ENCODE assay signal across 23 cellular contexts in genomic region chr9:38281196-38281595, GRCh38.
"Had no signal": no experiment of that assay in that cellular context is flagged by ENCODE, and none has a peak within 500 bp of the region (broad histone marks: within the 10 kb centered on the region; RNA-seq: fewer than 3 reads in every experiment).

No MANE protein-coding gene starts in this region.

- ATAC-seq: activated CD4-positive, alpha-beta T cell treated with anti-CD3 and anti-CD28 coated beads for 36 hours; activated CD8-positive, alpha-beta T cell treated with anti-CD3 and anti-CD28 coated beads, Interleukin-2, amount 10 ng/mL, durations not matched to agents 7 days and 5 days; activated T-cell treated with anti-CD3 and anti-CD28 coated beads, Interleukin-2, amount 50 U/mL, for 4 hours; activated T-helper 17 cell treated with anti-CD3 and anti-CD28 coated beads, Interleukin-2, amount 50 U/mL, for 72 hours; effector memory CD8-positive, alpha-beta T cell had no signal

- H3K4me1 ChIP-seq: esophagus squamous epithelium, gastroesophageal sphincter had no signal

- H3K4me3 ChIP-seq: esophagus squamous epithelium, gastroesophageal sphincter had no signal

- H3K9me3 Mint-ChIP-seq: activated CD4-positive, alpha-beta memory T cell treated with anti-CD3 and anti-CD28 coated beads for 36 hours; activated CD4-positive, alpha-beta T cell treated with anti-CD3 and anti-CD28 coated beads, Interleukin-2, amount 10 ng/mL, durations not matched to agents 24 days and 14 days; activated T-cell treated with anti-CD3 and anti-CD28 coated beads, Interleukin-2, amount 50 U/mL, for 4 hours; activated T-helper 17 cell treated with anti-CD3 and anti-CD28 coated beads, Interleukin-2, amount 50 U/mL, for 72 hours; central memory CD8-positive, alpha-beta T cell; effector memory CD8-positive, alpha-beta T cell had no signal

- H3K27me3 ChIP-seq: gastroesophageal sphincter had no signal

- H3K9me3 ChIP-seq: esophagus squamous epithelium, gastroesophageal sphincter had no signal

- H3K27ac Mint-ChIP-seq: activated CD4-positive, alpha-beta memory T cell treated with anti-CD3 and anti-CD28 coated beads for 36 hours; activated CD4-positive, alpha-beta T cell treated with anti-CD3 and anti-CD28 coated beads for 36 hours; activated CD4-positive, alpha-beta T cell treated with anti-CD3 and anti-CD28 coated beads, Interleukin-2, amount 10 ng/mL, durations not matched to agents 24 days and 14 days; activated CD8-positive, alpha-beta T cell treated with anti-CD3 and anti-CD28 coated beads, Interleukin-2, amount 10 ng/mL, durations not matched to agents 7 days and 5 days; activated naive CD8-positive, alpha-beta T cell; activated T-helper 17 cell treated with anti-CD3 and anti-CD28 coated beads, Interleukin-2, amount 50 U/mL, for 72 hours; effector memory CD8-positive, alpha-beta T cell had no signal

- H3K27ac ChIP-seq: brain microvascular endothelial cell, esophagus squamous epithelium, gastroesophageal sphincter had no signal

- H3K36me3 ChIP-seq: brain microvascular endothelial cell, esophagus squamous epithelium, gastroesophageal sphincter had no signal

- H3K27me3 Mint-ChIP-seq: activated CD4-positive, alpha-beta T cell treated with anti-CD3 and anti-CD28 coated beads for 36 hours; activated CD4-positive, alpha-beta T cell treated with anti-CD3 and anti-CD28 coated beads, Interleukin-2, amount 10 ng/mL, durations not matched to agents 24 days and 14 days; activated naive CD8-positive, alpha-beta T cell; activated T-helper 17 cell treated with anti-CD3 and anti-CD28 coated beads, Interleukin-2, amount 50 U/mL, for 72 hours; central memory CD8-positive, alpha-beta T cell had no signal

- DNase-seq: activated CD4-positive, alpha-beta memory T cell treated with anti-CD3 and anti-CD28 coated beads for 36 hours; activated CD4-positive, alpha-beta T cell treated with anti-CD3 and anti-CD28 coated beads for 36 hours; activated CD4-positive, alpha-beta T cell treated with anti-CD3 and anti-CD28 coated beads, Interleukin-2, amount 10 ng/mL, durations not matched to agents 24 days and 14 days; activated CD4-positive, CD25-positive, alpha-beta regulatory T cell; activated CD4-positive, CD25-positive, alpha-beta regulatory T cell treated with anti-CD3 and anti-CD28 coated beads, Interleukin-2, amount 50 U/mL, for 72 hours; activated CD8-positive, alpha-beta T cell treated with anti-CD3 and anti-CD28 coated beads, Interleukin-2, amount 10 ng/mL, durations not matched to agents 7 days and 5 days; activated effector memory CD4-positive, alpha-beta T cell treated with Interleukin-2 at 50 U/mL for 16 hours; activated gamma-delta T cell treated with Interleukin-2 at 50 U/mL for 16 hours; activated naive CD4-positive, alpha-beta T cell treated with anti-CD3 and anti-CD28 coated beads, Interleukin-2, amount 50 U/mL, for 16 hours; activated naive CD4-positive, alpha-beta T cell treated with Interleukin-2 at 50 U/mL for 16 hours; activated T-cell treated with anti-CD3 and anti-CD28 coated beads, Interleukin-2, amount 50 U/mL, for 4 hours; amniotic stem cell; anterior cingulate cortex; brain microvascular endothelial cell; effector memory CD8-positive, alpha-beta T cell; erythroblast; esophagus squamous epithelium; foreskin melanocyte; T-helper 2 cell had no signal

- H3K36me3 Mint-ChIP-seq: activated CD4-positive, alpha-beta memory T cell treated with anti-CD3 and anti-CD28 coated beads for 36 hours; activated naive CD8-positive, alpha-beta T cell had no signal

- H3K4me3 Mint-ChIP-seq: activated CD4-positive, alpha-beta memory T cell treated with anti-CD3 and anti-CD28 coated beads for 36 hours; activated CD4-positive, alpha-beta T cell treated with anti-CD3 and anti-CD28 coated beads for 36 hours; activated CD4-positive, alpha-beta T cell treated with anti-CD3 and anti-CD28 coated beads, Interleukin-2, amount 10 ng/mL, durations not matched to agents 24 days and 14 days; activated CD8-positive, alpha-beta T cell treated with anti-CD3 and anti-CD28 coated beads, Interleukin-2, amount 10 ng/mL, durations not matched to agents 7 days and 5 days; activated naive CD8-positive, alpha-beta T cell; activated T-cell treated with anti-CD3 and anti-CD28 coated beads, Interleukin-2, amount 50 U/mL, for 4 hours; activated T-helper 17 cell treated with anti-CD3 and anti-CD28 coated beads, Interleukin-2, amount 50 U/mL, for 72 hours; central memory CD8-positive, alpha-beta T cell; effector memory CD8-positive, alpha-beta T cell had no signal
